In the genomic region with DNA sequence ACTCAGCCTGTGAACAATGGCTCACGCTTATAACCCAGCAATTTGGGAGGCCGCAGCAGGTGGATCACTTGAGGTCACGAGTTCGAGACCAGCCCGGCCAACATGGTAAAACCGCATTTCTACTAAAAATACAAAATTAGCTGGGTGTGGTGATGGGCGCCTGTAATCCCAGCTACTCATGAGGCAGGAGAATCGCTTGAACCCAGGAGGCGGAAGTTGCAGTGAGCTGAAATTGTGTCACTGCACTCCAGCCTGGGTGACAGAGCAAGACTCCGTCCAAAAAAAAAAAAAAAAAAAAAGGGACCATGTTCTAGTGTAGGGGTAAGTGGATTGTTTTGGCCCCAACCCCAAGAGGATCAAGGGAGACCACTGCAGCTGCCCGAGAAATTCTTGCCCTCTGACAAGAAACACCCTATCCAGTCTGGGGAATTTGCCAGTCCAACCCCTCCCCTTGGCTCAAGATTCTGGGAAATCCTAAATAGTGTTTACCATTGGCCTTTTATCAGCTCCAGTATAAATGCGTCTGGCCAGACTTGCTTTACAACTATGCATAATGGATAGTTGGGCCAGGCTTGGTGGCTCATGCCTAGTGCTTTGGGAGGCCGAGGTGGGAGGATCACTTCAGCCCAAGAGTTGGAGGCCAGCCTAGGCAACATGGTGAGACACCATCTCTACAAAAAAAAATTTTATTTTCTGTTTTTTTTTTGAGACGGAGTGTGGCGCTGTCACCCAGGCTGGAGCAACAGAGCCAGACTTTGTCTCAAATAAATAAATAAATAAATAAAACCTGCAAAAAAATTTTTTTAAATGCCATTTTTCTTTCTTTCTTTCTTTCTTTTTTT, we compare ENCODE assay signal across 1 cellular context.
A peak's percentile ranks its signal among the peaks of the same experiment; 100 is the strongest.
TF ChIP-seq lines count a peak whose summit lies in the region.

No MANE protein-coding gene starts in this region.

TF ChIP-seq in K562, 482 proteins besides CTCF, POLR2A, EP300 and RAD21:
- peak; percentile 19 for TF ChIP-seq RBM25 (IDR thresholded peaks at IDR 0.05; ENCODE audit: low read depth, low read length, severe bottlenecking)
- 0 out of 4 replicates have a peak, but pooled peaks of 1 of the 2 experiments have one; percentile 10 for TF ChIP-seq MLLT1 (IDR thresholded peaks at IDR 0.05)
- no peak for TF ChIP-seq MXI1 (IDR thresholded peaks at IDR 0.05; ENCODE audit: low read depth, low read length)
